Comparison of ENCODE assay signal across 15 cellular contexts in the genomic region with DNA sequence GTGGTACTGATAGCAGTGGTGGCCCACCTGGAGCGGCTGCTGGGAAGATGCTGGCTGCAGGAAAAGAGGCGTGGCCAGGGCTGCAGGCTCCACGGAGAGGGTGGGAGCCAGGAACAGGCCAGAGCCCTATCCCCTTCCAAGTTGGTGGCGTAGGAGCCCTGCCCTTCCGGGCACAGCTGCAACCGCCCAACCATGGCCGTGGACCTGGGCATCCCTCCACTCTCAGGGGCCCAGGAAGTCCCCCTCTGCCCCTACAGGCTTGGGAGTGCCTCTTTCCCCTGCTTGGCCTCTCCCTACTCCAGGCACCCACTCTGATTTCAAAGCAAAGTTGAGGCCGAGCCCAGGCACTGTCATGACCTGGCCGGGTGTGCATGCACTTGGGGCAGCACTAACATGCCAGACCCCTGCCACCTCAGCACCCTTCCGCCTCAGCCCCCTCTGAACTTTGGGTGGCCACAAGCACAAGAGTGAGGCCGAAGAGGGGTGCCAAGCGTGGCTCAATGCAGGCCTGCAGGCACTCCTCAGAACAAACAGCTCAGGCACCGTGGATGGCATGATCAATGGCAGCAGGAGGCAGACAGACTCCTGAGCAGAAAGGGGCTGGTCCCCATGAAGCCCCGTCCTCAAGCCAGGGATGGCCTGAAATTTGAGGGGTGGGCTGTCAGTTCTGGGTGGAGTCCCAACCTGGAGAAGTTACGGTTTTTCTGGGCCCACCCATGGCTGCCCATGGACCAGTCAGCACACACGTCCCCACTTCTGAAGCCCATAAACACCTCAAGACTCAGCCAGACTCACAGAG.
DNase-seq lines count a peak whose midpoint lies in the region; ATAC-seq and TF ChIP-seq lines count a peak whose summit lies in the region.
"Had no signal": no experiment of that assay in that cellular context is flagged by ENCODE, and none has a peak within 500 bp of the region (broad histone marks: within the 10 kb centered on the region; RNA-seq: fewer than 3 reads in every experiment).

No MANE protein-coding gene starts in this region.

- H4K20me1 ChIP-seq in GM23338 (replicated peaks; ENCODE audit: insufficient read depth) (no peaks in the 10 kb centered on the region), osteoblast (ENCODE audit: insufficient read depth, low read length) (no peaks in the 10 kb centered on the region)
- H4K20me1 ChIP-seq: BLaER1 had no signal

- no peaks in the 10 kb centered on the region for H3K9me3 Mint-ChIP-seq in GM23338
- peaks cover 4% of the 10 kb centered on the region for H3K9me3 Mint-ChIP-seq in chondrocyte (ENCODE audit: low read depth)

- no peaks in the 10 kb centered on the region for H3K9me3 ChIP-seq in osteoblast (ENCODE audit: low read depth, low read length)
- no peaks in the 10 kb centered on the region for H3K9me3 ChIP-seq in aorta (ENCODE audit: control insufficient read depth, low read length)
- H3K9me3 ChIP-seq in SJCRH30 (replicated peaks): no peaks in the 10 kb centered on the region
- H3K9me3 ChIP-seq in heart right ventricle: no peaks in the 10 kb centered on the region
- H3K9me3 ChIP-seq: BLaER1 had no signal

- H3K36me3 Mint-ChIP-seq in GM23338 (ENCODE audit: low read depth) (no peaks in the 10 kb centered on the region), chondrocyte (ENCODE audit: low read depth) (no peaks in the 10 kb centered on the region)
- H3K36me3 Mint-ChIP-seq: CD14-positive monocyte; CD4-positive, alpha-beta memory T cell had no signal

- H3K4me3 Mint-ChIP-seq in GM23338 (no peak overlapping the region), chondrocyte (ENCODE audit: unreplicated experiment) (no peak overlapping the region)
- H3K4me3 Mint-ChIP-seq: CD14-positive monocyte; CD4-positive, alpha-beta memory T cell had no signal

- peak; percentile 38; the same call in 1 of the 3 replicates for ATAC-seq in GM23338
- ATAC-seq in aorta (ENCODE audit: low FRiP score): peak; percentile 46
- ATAC-seq in heart right ventricle: no peak
- ATAC-seq in left cardiac atrium: no peak

- H3K27ac Mint-ChIP-seq in GM23338 (no peak overlapping the region), chondrocyte (ENCODE audit: unreplicated experiment) (no peak overlapping the region)
- H3K27ac Mint-ChIP-seq: CD14-positive monocyte; CD4-positive, alpha-beta memory T cell had no signal

- H2AFZ ChIP-seq in GM23338: peak overlapping the region; percentile 47; the same call in 1 of the 2 replicates
- H2AFZ ChIP-seq in osteoblast (ENCODE audit: low read length): no peak overlapping the region

- H3F3A ChIP-seq in GM23338 (replicated peaks; ENCODE audit: low read depth): no peaks in the 10 kb centered on the region

- H3K36me3 ChIP-seq in GM23338 (ENCODE audit: insufficient read depth) (no peaks in the 10 kb centered on the region), osteoblast (ENCODE audit: insufficient read depth, low read length) (no peaks in the 10 kb centered on the region), aorta (ENCODE audit: control insufficient read depth in 1 of 2, insufficient read depth in 2 of 2, low read length in 1 of 2) (no peaks in the 10 kb centered on the region), SJCRH30 (no peaks in the 10 kb centered on the region), heart right ventricle (no peaks in the 10 kb centered on the region)
- H3K36me3 ChIP-seq: BLaER1 had no signal

- H3K4me1 Mint-ChIP-seq in GM23338 (0 out of 3 replicates have a peak, but pooled peaks cover 2% of the 10 kb centered on the region), chondrocyte (ENCODE audit: low read depth) (no peaks in the 10 kb centered on the region)
- H3K4me1 Mint-ChIP-seq: CD14-positive monocyte; CD4-positive, alpha-beta memory T cell had no signal

- 88 to 89% methylated on average over 16 of the region's 16 CpGs for WGBS in aorta, 2 donors
- 79 to 83% methylated on average over 16 of the region's 16 CpGs for WGBS in heart right ventricle, 2 donors

- H3K27me3 Mint-ChIP-seq in GM23338 (ENCODE audit: insufficient read depth, low read depth, poor library complexity) (peaks cover 4% of the 10 kb centered on the region), chondrocyte (ENCODE audit: low read depth) (peaks cover 7% of the 10 kb centered on the region)

- H3K4me3 ChIP-seq in GM23338 (no peak overlapping the region), osteoblast (ENCODE audit: insufficient read depth, low read length) (no peak overlapping the region), aorta (ENCODE audit: low read length in 2 of 2) (no peak overlapping the region), SJCRH30 (no peak overlapping the region), heart right ventricle (no peak overlapping the region)
- H3K4me3 ChIP-seq: BLaER1 had no signal

- TF ChIP-seq CTCF in GM23338 (conservative IDR thresholded peaks at IDR 0.05; ENCODE audit: low read depth in 2 of 2) (no peak), chondrocyte (IDR thresholded peaks at IDR 0.05) (no peak), osteoblast (IDR thresholded peaks at IDR 0.05; ENCODE audit: extremely low read depth, low read depth, low read length) (no peak), heart right ventricle (IDR thresholded peaks at IDR 0.05) (no peak)

- H3K27ac ChIP-seq in GM23338 (ENCODE audit: low read depth): no peak overlapping the region
- H3K27ac ChIP-seq in osteoblast (ENCODE audit: low read depth, low read length): no peak overlapping the region
- no peak overlapping the region for H3K27ac ChIP-seq in aorta (ENCODE audit: low read depth in 1 of 2, low read length in 2 of 2)
- no peak overlapping the region for H3K27ac ChIP-seq in SJCRH30
- no peak overlapping the region for H3K27ac ChIP-seq in heart right ventricle
- H3K27ac ChIP-seq: BLaER1 had no signal

- H3K79me2 ChIP-seq in GM23338 (replicated peaks; ENCODE audit: insufficient read depth) (no peaks in the 10 kb centered on the region), osteoblast (ENCODE audit: insufficient read depth, low read length) (no peaks in the 10 kb centered on the region)

- intact Hi-C loops in aorta (cut with DNase I) (no loop called here), heart right ventricle (cut with DNase I) (no loop called here), left cardiac atrium (cut with DNase I) (no loop called here)

- H3K4me2 ChIP-seq in GM23338 (no peak overlapping the region), osteoblast (ENCODE audit: insufficient read depth, low read length) (no peak overlapping the region)
- H3K4me2 ChIP-seq: BLaER1 had no signal

- no peaks in the 10 kb centered on the region for H3K9me2 ChIP-seq in GM23338 (ENCODE audit: insufficient read depth)

- H3K4me1 ChIP-seq in GM23338 (ENCODE audit: insufficient read depth) (no peaks in the 10 kb centered on the region), osteoblast (ENCODE audit: insufficient read depth, low read length) (no peaks in the 10 kb centered on the region), aorta (ENCODE audit: control insufficient read depth in 1 of 2, insufficient read depth in 2 of 2, low read length in 2 of 2) (no peaks in the 10 kb centered on the region), SJCRH30 (no peaks in the 10 kb centered on the region), heart right ventricle (no peaks in the 10 kb centered on the region)
- H3K4me1 ChIP-seq: BLaER1 had no signal

- DNase-seq in GM23338 (ENCODE audit: low spot score) (no peak), chondrocyte (ENCODE audit: low spot score) (peak; percentile 79), osteoblast (ENCODE audit: insufficient read length, low spot score, missing footprints) (peak; percentile 6), aorta (no peak), SJCRH30 (no peak), heart right ventricle (no peak), left cardiac atrium (no peak)
- DNase-seq: 8988T; Calu3; CD4-positive, alpha-beta memory T cell; DMS79 treated with DMSO at 0.1 percent for 48 hours; GF-D8; HCEC 1CT had no signal

- H3K27me3 ChIP-seq in GM23338 (ENCODE audit: insufficient read depth) (no peaks in the 10 kb centered on the region), osteoblast (ENCODE audit: insufficient read depth, low read length) (no peaks in the 10 kb centered on the region), aorta (ENCODE audit: control insufficient read depth in 1 of 2, insufficient read depth in 2 of 2, low read length in 1 of 2) (no peaks in the 10 kb centered on the region), SJCRH30 (no peaks in the 10 kb centered on the region), heart right ventricle (peaks cover 0 to 9% (median 5%) of the 10 kb centered on the region in 7 donors)
- H3K27me3 ChIP-seq: BLaER1 had no signal

TF ChIP-seq in GM23338, 12 proteins besides CTCF, POLR2A, EP300 and RAD21 (continues in another document):
- TF ChIP-seq ZNF331 (CRISPR knock-in tag; IDR thresholded peaks at IDR 0.05; ENCODE audit: low read depth) (no peak), POLR2AphosphoS5 (IDR thresholded peaks at IDR 0.05; ENCODE audit: low read depth) (no peak), NANOG (IDR thresholded peaks at IDR 0.05; ENCODE audit: borderline replicate concordance) (no peak), STAT1 (IDR thresholded peaks at IDR 0.05; ENCODE audit: unreplicated experiment) (no peak)

Comparison
In these comparisons a context has a peak if more than half of its experiments do, and no peak if none do; other contexts are left out.
1. ATAC-seq: peak in GM23338 (single experiment) and aorta (single experiment); none in heart right ventricle (0 of 8) and left cardiac atrium (0 of 2).
2. DNase-seq: peak in chondrocyte (single experiment) and osteoblast (single experiment); none in GM23338 (single experiment), aorta (0 of 2), SJCRH30 (0 of 2), heart right ventricle (0 of 2) and left cardiac atrium (single experiment).